In the genomic region with DNA sequence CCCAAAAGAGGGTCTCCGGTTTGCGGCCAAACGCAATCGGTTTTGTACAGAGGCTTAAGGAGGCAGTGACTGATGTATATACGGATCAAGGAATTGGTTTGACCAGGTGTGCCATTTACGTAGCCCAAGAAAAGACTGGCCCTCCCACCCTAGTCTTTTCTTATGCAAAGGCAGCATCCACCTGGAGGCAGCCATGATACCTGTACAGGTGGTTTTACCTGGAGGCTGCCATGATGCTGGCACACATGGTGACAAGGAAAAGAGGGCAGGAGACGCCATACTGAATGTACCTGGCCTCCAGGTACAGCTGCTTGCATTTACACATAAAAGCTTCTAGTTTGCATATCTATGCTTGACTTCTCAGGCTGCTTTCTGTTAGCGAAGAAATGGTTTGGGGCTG, we compare ENCODE assay signal across 25 cellular contexts.
"Had no signal": no experiment of that assay in that cellular context is flagged by ENCODE, and none has a peak within 500 bp of the region (broad histone marks: within the 10 kb centered on the region; RNA-seq: fewer than 3 reads in every experiment).

No MANE protein-coding gene starts in this region.

- H3K27ac ChIP-seq: adrenal gland, body of pancreas, breast epithelium, SJCRH30 had no signal

- DNase-seq: activated CD4-positive, alpha-beta T cell treated with anti-CD3 and anti-CD28 coated beads for 36 hours; activated CD4-positive, alpha-beta T cell treated with anti-CD3 and anti-CD28 coated beads, Interleukin-2, amount 10 ng/mL, durations not matched to agents 7 days and 5 days; activated CD4-positive, alpha-beta T cell treated with anti-CD3 and anti-CD28 coated beads, Interleukin-2, amount 50 U/mL, for 48 hours; activated CD8-positive, alpha-beta T cell treated with anti-CD3 and anti-CD28 coated beads, Interleukin-2, amount 10 ng/mL, durations not matched to agents 7 days and 5 days; activated gamma-delta T cell treated with Interleukin-2 at 50 U/mL for 16 hours; activated naive CD4-positive, alpha-beta T cell treated with anti-CD3 and anti-CD28 coated beads for 36 hours; activated T-cell treated with anti-CD3 and anti-CD28 coated beads, Interleukin-2, amount 50 U/mL, for 24 hours; adrenal gland; body of pancreas; Kasumi-1; MM.1S; MV-4-11; NCI-H1092; NCI-H1436 treated with DMSO at 0.1 percent for 48 hours; NCI-H1694 treated with DMSO at 0.1 percent for 48 hours; NCI-H2029; NCI-H345; NCI-H524 treated with DMSO at 0.1 percent for 48 hours; NCI-H82; SHP77; SJCRH30; T1000 had no signal

- FAIRE-seq: astrocyte had no signal

- H3K4me1 ChIP-seq: adrenal gland, body of pancreas, breast epithelium, SJCRH30 had no signal

- H3K36me3 ChIP-seq: adrenal gland, breast epithelium, SJCRH30 had no signal

- H3K9me3 ChIP-seq: adrenal gland, body of pancreas, breast epithelium, SJCRH30 had no signal

- H3K27me3 ChIP-seq: adrenal gland, body of pancreas, breast epithelium, SJCRH30 had no signal

- H3K4me3 ChIP-seq: adrenal gland, body of pancreas, breast epithelium, SJCRH30, SK-N-MC had no signal
